In genomic region chr16:17930280-17930679, GRCh38 we compare ENCODE assay signal across 2 cellular contexts.
TF ChIP-seq lines count a peak whose summit lies in the region.

No MANE protein-coding gene starts in this region.

TF ChIP-seq in HCT116, 20 proteins besides CTCF, POLR2A, EP300 and RAD21:
- no peak for TF ChIP-seq ZBTB33 (IDR thresholded peaks at IDR 0.05; ENCODE audit: extremely low read depth, insufficient replicate concordance, low read length)
- TF ChIP-seq EZH2 (IDR thresholded peaks at IDR 0.05), result no peak
- TF ChIP-seq FOSL1 (IDR thresholded peaks at IDR 0.05; ENCODE audit: low read depth), result no peak
- TF ChIP-seq REST (IDR thresholded peaks at IDR 0.05; ENCODE audit: low read depth), result no peak
- TF ChIP-seq SP1 (IDR thresholded peaks at IDR 0.05; ENCODE audit: low read depth), result no peak
- TF ChIP-seq POLR2AphosphoS5 (IDR thresholded peaks at IDR 0.05; ENCODE audit: low read depth, low read length), result no peak
- TF ChIP-seq SIN3A (IDR thresholded peaks at IDR 0.05; ENCODE audit: low read depth), result no peak
- TF ChIP-seq ELF1 (IDR thresholded peaks at IDR 0.05; ENCODE audit: borderline replicate concordance, low read depth), result no peak
- no peak for TF ChIP-seq YY1 (IDR thresholded peaks at IDR 0.05; ENCODE audit: extremely low read depth, insufficient replicate concordance, low read depth, low read length)

TF ChIP-seq in H1, 55 proteins besides CTCF, POLR2A, EP300 and RAD21:
- peak; percentile 85 for TF ChIP-seq TEAD4 (IDR thresholded peaks at IDR 0.05; ENCODE audit: low read depth, low read length)
- no peak for TF ChIP-seq SIX5 (IDR thresholded peaks at IDR 0.05; ENCODE audit: low read depth, low read length)
